In genomic region chr12:108789546-108789945, GRCh38 we compare ENCODE assay signal across 17 cellular contexts. TPM values are rescaled to one million over a fixed set of nuclear protein-coding genes. Genes with fewer than 3 reads are reported as not detected.
DNase-seq lines count a peak whose midpoint lies in the region; ATAC-seq, FAIRE-seq and TF ChIP-seq lines count a peak whose summit lies in the region.
"Had no signal": no experiment of that assay in that cellular context is flagged by ENCODE, and none has a peak within 500 bp of the region (broad histone marks: within the 10 kb centered on the region; RNA-seq: fewer than 3 reads in every experiment).

No MANE protein-coding gene starts in this region.

- FAIRE-seq in astrocyte (lab: Jason Lieb, UNC) = no peak

- H3K36me3 ChIP-seq in CD8-positive, alpha-beta T cell (ENCODE audit: insufficient read depth, low read length) = peaks cover 20% of the 10 kb centered on the region
- H3K36me3 ChIP-seq in astrocyte (ENCODE audit: insufficient read depth, low read length) (peaks cover 54% of the 10 kb centered on the region), sigmoid colon (peaks cover 0 to 59% (median 8%) of the 10 kb centered on the region in 4 donors)

- H3K79me2 ChIP-seq in astrocyte (ENCODE audit: insufficient read depth, low read length) = peaks cover 53% of the 10 kb centered on the region

- H3K27ac ChIP-seq in CD8-positive, alpha-beta T cell (ENCODE audit: low read depth, low read length) = no peak overlapping the region
- H3K27ac ChIP-seq in astrocyte (ENCODE audit: low read depth, low read length) (no peak overlapping the region), sigmoid colon (peak overlapping the region in 3 of 4 donors; percentile 77 to 82 (median 81))
- H3K27ac ChIP-seq: 22Rv1 had no signal

- TF ChIP-seq EP300 in sigmoid colon (IDR thresholded peaks at IDR 0.05) = no peak

- WGBS in sigmoid colon, 2 donors = 95% methylated on average over 4 of the region's 4 CpGs

- no peak overlapping the region for H2AFZ ChIP-seq in astrocyte (ENCODE audit: low read depth, low read length)

- H3K4me3 Mint-ChIP-seq in activated T-cell treated with anti-CD3 and anti-CD28 coated beads, Interleukin-2, amount 50 U/mL, for 24 hours = no peak overlapping the region
- H3K4me3 Mint-ChIP-seq in CD8-positive, alpha-beta T cell = no peak overlapping the region
- H3K4me3 Mint-ChIP-seq in astrocyte (ENCODE audit: unreplicated experiment) (no peak overlapping the region), mesothelial cell of epicardium (no peak overlapping the region)

- peaks cover 69% of the 10 kb centered on the region for H4K20me1 ChIP-seq in astrocyte (ENCODE audit: insufficient read depth, low read length)

- no peak overlapping the region for H3K4me2 ChIP-seq in astrocyte (ENCODE audit: low read length)
- H3K4me2 ChIP-seq: KMS-11 had no signal

- no peaks in the 10 kb centered on the region for H3K27me3 Mint-ChIP-seq in activated T-cell treated with anti-CD3 and anti-CD28 coated beads, Interleukin-2, amount 50 U/mL, for 24 hours
- H3K27me3 Mint-ChIP-seq in CD8-positive, alpha-beta T cell (ENCODE audit: low read depth) = no peaks in the 10 kb centered on the region
- no peaks in the 10 kb centered on the region for H3K27me3 Mint-ChIP-seq in astrocyte (ENCODE audit: low read depth, unreplicated experiment)
- no peaks in the 10 kb centered on the region for H3K27me3 Mint-ChIP-seq in mesothelial cell of epicardium (ENCODE audit: low read depth)

- H3K9me3 Mint-ChIP-seq in activated T-cell treated with anti-CD3 and anti-CD28 coated beads, Interleukin-2, amount 50 U/mL, for 24 hours = no peaks in the 10 kb centered on the region
- H3K9me3 Mint-ChIP-seq in CD8-positive, alpha-beta T cell = no peaks in the 10 kb centered on the region
- H3K9me3 Mint-ChIP-seq in astrocyte (ENCODE audit: unreplicated experiment) (no peaks in the 10 kb centered on the region), mesothelial cell of epicardium (no peaks in the 10 kb centered on the region)

- H3K36me3 Mint-ChIP-seq in activated T-cell treated with anti-CD3 and anti-CD28 coated beads, Interleukin-2, amount 50 U/mL, for 24 hours (ENCODE audit: low read depth) = peaks cover 73% of the 10 kb centered on the region
- peaks cover 59% of the 10 kb centered on the region for H3K36me3 Mint-ChIP-seq in CD8-positive, alpha-beta T cell
- peaks cover 27% of the 10 kb centered on the region for H3K36me3 Mint-ChIP-seq in astrocyte (ENCODE audit: low read depth, unreplicated experiment)
- H3K36me3 Mint-ChIP-seq in mesothelial cell of epicardium = peaks cover 22% of the 10 kb centered on the region

- H3K4me1 Mint-ChIP-seq in activated T-cell treated with anti-CD3 and anti-CD28 coated beads, Interleukin-2, amount 50 U/mL, for 24 hours (ENCODE audit: low read depth) = no peaks in the 10 kb centered on the region
- no peaks in the 10 kb centered on the region for H3K4me1 Mint-ChIP-seq in CD8-positive, alpha-beta T cell (ENCODE audit: low read depth)
- H3K4me1 Mint-ChIP-seq in astrocyte (ENCODE audit: low read depth, unreplicated experiment) (peaks cover 11% of the 10 kb centered on the region), mesothelial cell of epicardium (no peaks in the 10 kb centered on the region)

- H3K4me3 ChIP-seq in CD8-positive, alpha-beta T cell (ENCODE audit: low read depth, low read length) = no peak overlapping the region
- H3K4me3 ChIP-seq in astrocyte (ENCODE audit: insufficient read depth, low read depth, low read length) (no peak overlapping the region), sigmoid colon (no peak overlapping the region)

- no peak overlapping the region for H3K9ac ChIP-seq in astrocyte (ENCODE audit: low read length)
- H3K9ac ChIP-seq: KMS-11 had no signal

- DNase-seq in activated T-cell treated with anti-CD3 and anti-CD28 coated beads, Interleukin-2, amount 50 U/mL, for 24 hours = no peak
- no peak for DNase-seq in activated T-cell treated with anti-CD3 and anti-CD28 coated beads, Interleukin-2, amount 50 U/mL, for 1 hour
- DNase-seq in CD8-positive, alpha-beta T cell = no peak
- DNase-seq in astrocyte (ENCODE audit: low read depth) = no peak
- DNase-seq in sigmoid colon = no peak
- no peak for DNase-seq in mesothelial cell of epicardium (ENCODE audit: low spot score in 2 of 2, unreplicated experiment in 2 of 2)
- DNase-seq in OCI-M2 (lab: John Stamatoyannopoulos, UW; ENCODE audit: unreplicated experiment) = no peak
- DNase-seq: C1 segment of cervical spinal cord, COR-L47, NCI-H1092, NCI-H2107, NCI-H226, NCI-H69, PC-3 had no signal

- no peaks in the 10 kb centered on the region for H3K27me3 ChIP-seq in CD8-positive, alpha-beta T cell (ENCODE audit: insufficient read depth, low read length)
- H3K27me3 ChIP-seq in astrocyte (ENCODE audit: insufficient read depth, low read length) (no peaks in the 10 kb centered on the region), sigmoid colon (no peaks in the 10 kb centered on the region)

- H3K9me3 ChIP-seq in CD8-positive, alpha-beta T cell (ENCODE audit: low read length) = no peaks in the 10 kb centered on the region
- H3K9me3 ChIP-seq in astrocyte (ENCODE audit: insufficient read depth, low read depth, low read length) (no peaks in the 10 kb centered on the region), sigmoid colon (no peaks in the 10 kb centered on the region)

- TF ChIP-seq CTCF in CD8-positive, alpha-beta T cell (IDR thresholded peaks at IDR 0.05) = no peak
- TF ChIP-seq CTCF in astrocyte (IDR thresholded peaks at IDR 0.05; ENCODE audit: insufficient read depth, low read depth, low read length) (no peak), sigmoid colon (IDR thresholded peaks at IDR 0.05) (no peak), mesothelial cell of epicardium (IDR thresholded peaks at IDR 0.05; ENCODE audit: unreplicated experiment) (no peak)

- ATAC-seq in CD8-positive, alpha-beta T cell = no peak
- ATAC-seq in GM21737 (IDR thresholded peaks at IDR 0.05; ENCODE audit: unreplicated experiment) = no peak
- ATAC-seq: PC-3 had no signal

- H3K27ac Mint-ChIP-seq in activated T-cell treated with anti-CD3 and anti-CD28 coated beads, Interleukin-2, amount 50 U/mL, for 24 hours = peak overlapping the region; percentile 69
- peak overlapping the region; percentile 33 for H3K27ac Mint-ChIP-seq in CD8-positive, alpha-beta T cell
- H3K27ac Mint-ChIP-seq in astrocyte (ENCODE audit: unreplicated experiment) (peak overlapping the region; percentile 7), mesothelial cell of epicardium (no peak overlapping the region)

- POLR2A ChIA-PET in CD8-positive, alpha-beta T cell (lab: Charles Lee) = no interaction called here

- intact Hi-C loops in CD8-positive, alpha-beta T cell (cut with DNase I, micrococcal nuclease) = no loop called here
- intact Hi-C loops in sigmoid colon (cut with DNase I) = no loop called here

- no peaks in the 10 kb centered on the region for H3K4me1 ChIP-seq in CD8-positive, alpha-beta T cell (ENCODE audit: insufficient read depth, low read length)
- H3K4me1 ChIP-seq in astrocyte (ENCODE audit: insufficient read depth, low read length) (peaks cover 3% of the 10 kb centered on the region), sigmoid colon (peaks cover 0 to 82% (median 65%) of the 10 kb centered on the region in 4 donors)

- CTCF ChIA-PET in CD8-positive, alpha-beta T cell (lab: Charles Lee) = interaction anchor here (0.7 kb wide), 1 partner anchor 305 kb away, joined by 3 read pairs; no protein-coding TSS in a partner anchor

- no peak for TF ChIP-seq POLR2A in sigmoid colon (IDR thresholded peaks at IDR 0.05)

RNA-seq across cellular contexts. Expression of gene CORO1C, which starts 58.2 kb away (rescaled TPM):
- 10 to 100 TPM; 10.3 to 15.4 TPM for total RNA-seq in CD8-positive, alpha-beta T cell
- total RNA-seq in astrocyte (364 and 391 TPM in 2 replicates), sigmoid colon (100 to 1,000 TPM; 247 to 569 (median 360) TPM), mesothelial cell of epicardium (61.8 to 65.3 TPM (median 64.8 TPM) in 3 replicates)
- polyA plus RNA-seq in sigmoid colon = 10 to 100 TPM; 38.4 to 50.2 (median 49.2) TPM

Comparison
In these comparisons a context has a peak if more than half of its experiments do, and no peak if none do; other contexts are left out.
1. H3K27ac ChIP-seq: peak in sigmoid colon (3 of 4); none in CD8-positive, alpha-beta T cell (single experiment) and astrocyte (single experiment).